15 cellular contexts compared by ENCODE assay signal in genomic region chr9:97567182-97567893, GRCh38.
"Had no signal": no experiment of that assay in that cellular context is flagged by ENCODE, and none has a peak within 500 bp of the region (broad histone marks: within the 10 kb centered on the region; RNA-seq: fewer than 3 reads in every experiment).

No MANE protein-coding gene starts in this region.

- H3K36me3 ChIP-seq: colonic mucosa had no signal

- H3K9me3 Mint-ChIP-seq: activated naive CD4-positive, alpha-beta T cell treated with anti-CD3 and anti-CD28 coated beads for 36 hours; activated T-cell treated with anti-CD3 and anti-CD28 coated beads, Interleukin-2, amount 50 U/mL, for 72 hours; naive thymus-derived CD8-positive, alpha-beta T cell; stimulated activated naive CD8-positive, alpha-beta T cell treated with anti-CD3 and anti-CD28 coated beads, Interleukin-15, Interleukin-2, amounts not matched to agents 100 ng/mL and 50 ng/mL, for 24 hours had no signal

- H3K27ac ChIP-seq: colonic mucosa, lower lobe of right lung, testis had no signal

- H3K27ac Mint-ChIP-seq: activated naive CD4-positive, alpha-beta T cell treated with anti-CD3 and anti-CD28 coated beads for 36 hours; activated T-cell treated with anti-CD3 and anti-CD28 coated beads, Interleukin-2, amount 50 U/mL, for 72 hours; naive thymus-derived CD8-positive, alpha-beta T cell; progenitor cell of endocrine pancreas; stimulated activated naive CD8-positive, alpha-beta T cell treated with anti-CD3 and anti-CD28 coated beads, Interleukin-15, Interleukin-2, amounts not matched to agents 100 ng/mL and 50 ng/mL, for 24 hours had no signal

- H3K27me3 Mint-ChIP-seq: progenitor cell of endocrine pancreas; stimulated activated naive CD8-positive, alpha-beta T cell treated with anti-CD3 and anti-CD28 coated beads, Interleukin-15, Interleukin-2, amounts not matched to agents 100 ng/mL and 50 ng/mL, for 24 hours had no signal

- H3K4me3 Mint-ChIP-seq: activated naive CD4-positive, alpha-beta T cell treated with anti-CD3 and anti-CD28 coated beads for 36 hours; activated T-cell treated with anti-CD3 and anti-CD28 coated beads, Interleukin-2, amount 50 U/mL, for 72 hours; naive thymus-derived CD8-positive, alpha-beta T cell; stimulated activated naive CD8-positive, alpha-beta T cell treated with anti-CD3 and anti-CD28 coated beads, Interleukin-15, Interleukin-2, amounts not matched to agents 100 ng/mL and 50 ng/mL, for 24 hours had no signal

- H3K9me3 ChIP-seq: colonic mucosa, lower lobe of right lung, testis had no signal

- H3K4me1 ChIP-seq: colonic mucosa had no signal

- H3K27me3 ChIP-seq: colonic mucosa, testis had no signal

- H3K4me3 ChIP-seq: colonic mucosa, lower lobe of right lung, testis had no signal

- ATAC-seq: activated T-cell treated with anti-CD3 and anti-CD28 coated beads, Interleukin-2, amount 50 U/mL, for 72 hours; lower lobe of right lung; naive thymus-derived CD8-positive, alpha-beta T cell had no signal

- H3K36me3 Mint-ChIP-seq: naive thymus-derived CD8-positive, alpha-beta T cell had no signal

- DNase-seq: activated CD4-positive, alpha-beta T cell treated with anti-CD3 and anti-CD28 coated beads, Interleukin-2, amount 50 U/mL, for 4 hours; activated naive CD4-positive, alpha-beta T cell treated with anti-CD3 and anti-CD28 coated beads for 36 hours; activated T-cell treated with anti-CD3 and anti-CD28 coated beads, Interleukin-2, amount 50 U/mL, for 72 hours; colonic mucosa; effector memory CD4-positive, alpha-beta T cell; hippocampal formation; kidney glomerular epithelial cell; lower lobe of right lung; midbrain; naive thymus-derived CD8-positive, alpha-beta T cell; stimulated activated CD4-positive, alpha-beta T cell treated with anti-CD3 and anti-CD28 coated beads, Interleukin-15, amount 100 ng/mL, for 24 hours; stimulated activated CD4-positive, alpha-beta T cell treated with anti-CD3 and anti-CD28 coated beads, Interleukin-4, amount 100 ng/mL, for 24 hours; testis had no signal
